22 cellular contexts compared by ENCODE assay signal in the genomic region with DNA sequence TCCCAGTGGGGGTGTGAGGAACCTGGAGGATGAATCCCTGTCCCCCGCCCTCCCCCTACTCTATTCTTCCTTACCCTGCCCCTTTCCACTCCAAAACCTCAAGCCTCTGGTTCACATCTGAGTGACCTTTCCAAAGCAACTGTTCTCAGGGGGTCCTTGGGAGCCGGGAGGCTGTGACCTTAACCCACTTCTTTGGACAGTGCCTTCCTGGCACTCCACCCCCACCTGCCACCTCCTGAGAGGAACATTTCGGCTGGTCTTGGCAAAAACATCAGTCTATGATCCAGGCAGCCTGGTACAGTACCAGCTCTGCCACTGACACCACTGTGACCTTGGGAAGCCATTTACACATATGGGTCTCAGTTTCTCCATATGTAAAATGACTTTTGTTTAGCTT.
DNase-seq lines count a peak whose midpoint lies in the region; ATAC-seq and TF ChIP-seq lines count a peak whose summit lies in the region.
"Had no signal": no experiment of that assay in that cellular context is flagged by ENCODE, and none has a peak within 500 bp of the region (broad histone marks: within the 10 kb centered on the region; RNA-seq: fewer than 3 reads in every experiment).

No MANE protein-coding gene starts in this region.

- H3K27ac Mint-ChIP-seq in neural crest cell (ENCODE audit: unreplicated experiment), result no peak overlapping the region
- peak overlapping the region in 1 of 9 donors; percentile 24 for H3K27ac Mint-ChIP-seq in naive thymus-derived CD4-positive, alpha-beta T cell
- H3K27ac Mint-ChIP-seq: activated CD8-positive, alpha-beta T cell treated with anti-CD3 and anti-CD28 coated beads for 36 hours; activated naive CD8-positive, alpha-beta T cell; stimulated activated naive CD8-positive, alpha-beta T cell treated with anti-CD3 and anti-CD28 coated beads, Interleukin-15, Interleukin-2, amounts not matched to agents 100 ng/mL and 50 ng/mL, for 24 hours; T-helper 1 cell treated with Interleukin-12 subunit alpha and Interleukin-12 subunit beta and Interleukin-4 antibody, amounts not matched to agents 30 μg/mL and 1 μg/mL, for 36 hours had no signal

- H3K36me3 ChIP-seq in ACC112 (ENCODE audit: insufficient read depth, low read length), result no peaks in the 10 kb centered on the region
- no peaks in the 10 kb centered on the region for H3K36me3 ChIP-seq in PC-9 (ENCODE audit: low read depth)
- H3K36me3 ChIP-seq in heart left ventricle, result no peaks in the 10 kb centered on the region
- no peaks in the 10 kb centered on the region for H3K36me3 ChIP-seq in naive thymus-derived CD4-positive, alpha-beta T cell (ENCODE audit: control insufficient read depth in 2 of 3, insufficient read depth in 3 of 3, low read length in 3 of 3)

- H3K9me3 Mint-ChIP-seq in neural crest cell, result no peaks in the 10 kb centered on the region
- no peaks in the 10 kb centered on the region for H3K9me3 Mint-ChIP-seq in naive thymus-derived CD4-positive, alpha-beta T cell
- H3K9me3 Mint-ChIP-seq: activated CD8-positive, alpha-beta T cell treated with anti-CD3 and anti-CD28 coated beads for 36 hours; stimulated activated naive CD8-positive, alpha-beta T cell treated with anti-CD3 and anti-CD28 coated beads, Interleukin-15, Interleukin-2, amounts not matched to agents 100 ng/mL and 50 ng/mL, for 24 hours; T-helper 1 cell treated with Interleukin-12 subunit alpha and Interleukin-12 subunit beta and Interleukin-4 antibody, amounts not matched to agents 30 μg/mL and 1 μg/mL, for 36 hours had no signal

- H3K27me3 ChIP-seq in ACC112 (ENCODE audit: insufficient read depth, low read length) (no peaks in the 10 kb centered on the region), PC-9 (ENCODE audit: insufficient read depth, low read depth) (no peaks in the 10 kb centered on the region), heart left ventricle (peaks cover 0 to 37% (median 17%) of the 10 kb centered on the region in 9 donors)
- peaks cover 0 to 5% of the 10 kb centered on the region in 2 donors for H3K27me3 ChIP-seq in naive thymus-derived CD4-positive, alpha-beta T cell (ENCODE audit: control insufficient read depth in 2 of 2, insufficient read depth in 2 of 2, low read length in 2 of 2)

- no peak overlapping the region for H2AFZ ChIP-seq in ACC112 (ENCODE audit: low read length, unreplicated experiment)
- H2AFZ ChIP-seq in PC-9, result no peak overlapping the region

- H3K4me1 Mint-ChIP-seq in neural crest cell, result peaks cover 15% of the 10 kb centered on the region
- peaks cover 0 to 11% (median 8%) of the 10 kb centered on the region in 7 donors for H3K4me1 Mint-ChIP-seq in naive thymus-derived CD4-positive, alpha-beta T cell

- H3K4me3 ChIP-seq in ACC112 (ENCODE audit: low read depth, low read length), result no peak overlapping the region
- H3K4me3 ChIP-seq in PC-9, result no peak overlapping the region
- H3K4me3 ChIP-seq in heart left ventricle, result no peak overlapping the region
- no peak overlapping the region for H3K4me3 ChIP-seq in naive thymus-derived CD4-positive, alpha-beta T cell (ENCODE audit: low read length)
- H3K4me3 ChIP-seq: lung, skin epidermis had no signal

- H3K79me2 ChIP-seq in ACC112 (ENCODE audit: control insufficient read depth, insufficient read depth, low read length, unreplicated experiment), result no peaks in the 10 kb centered on the region
- peaks cover 23% of the 10 kb centered on the region for H3K79me2 ChIP-seq in PC-9 (ENCODE audit: low read depth)

- TF ChIP-seq CTCF in PC-9 (conservative IDR thresholded peaks at IDR 0.05) (no peak; the same call in 1 of the 2 replicates), heart left ventricle (IDR thresholded peaks at IDR 0.05) (no peak), neural crest cell (conservative IDR thresholded peaks at IDR 0.05) (no peak)

- peak overlapping the region; percentile 1; the same call in 1 of the 2 replicates for H3K27ac ChIP-seq in ACC112 (ENCODE audit: low read depth, low read length)
- peak overlapping the region; percentile 26; the same call in 1 of the 2 replicates for H3K27ac ChIP-seq in PC-9
- H3K27ac ChIP-seq in heart left ventricle, result peak overlapping the region; percentile 58 to 97 (median 86)
- H3K27ac ChIP-seq in naive thymus-derived CD4-positive, alpha-beta T cell (ENCODE audit: low read depth, low read length), result no peak overlapping the region
- H3K27ac ChIP-seq: skin epidermis had no signal

- TF ChIP-seq POLR2A in heart left ventricle (IDR thresholded peaks at IDR 0.05), result no peak

- peak overlapping the region; percentile 41 for H3K4me3 Mint-ChIP-seq in neural crest cell
- peak overlapping the region in 2 of 10 donors; percentile 17 to 25 for H3K4me3 Mint-ChIP-seq in naive thymus-derived CD4-positive, alpha-beta T cell
- H3K4me3 Mint-ChIP-seq: activated CD8-positive, alpha-beta T cell treated with anti-CD3 and anti-CD28 coated beads for 36 hours; activated naive CD8-positive, alpha-beta T cell; stimulated activated naive CD8-positive, alpha-beta T cell treated with anti-CD3 and anti-CD28 coated beads, Interleukin-15, Interleukin-2, amounts not matched to agents 100 ng/mL and 50 ng/mL, for 24 hours; T-helper 1 cell treated with Interleukin-12 subunit alpha and Interleukin-12 subunit beta and Interleukin-4 antibody, amounts not matched to agents 30 μg/mL and 1 μg/mL, for 36 hours had no signal

- ATAC-seq in heart left ventricle (peak; percentile 21 to 58 (median 47)), HG03196 (IDR thresholded peaks at IDR 0.05; ENCODE audit: unreplicated experiment) (no peak), left colon (no peak)
- no peak for ATAC-seq in naive thymus-derived CD4-positive, alpha-beta T cell
- ATAC-seq: activated CD8-positive, alpha-beta T cell treated with anti-CD3 and anti-CD28 coated beads for 36 hours had no signal

- CTCF ChIA-PET in PC-9 (lab: Charles Lee), result interaction anchor here (0.8 to 1.4 kb wide), 3 partner anchors 35 to 338 kb away, joined by 3 to 4 read pairs (median 3); a partner anchor contains a TSS
- CTCF ChIA-PET in naive thymus-derived CD4-positive, alpha-beta T cell (lab: Charles Lee), result no interaction called here

- intact Hi-C loops in PC-9 (cut with micrococcal nuclease; ENCODE audit: unreplicated experiment) (loop anchor here (10.0 kb wide), 1 partner anchor 171 kb away; no protein-coding TSS in a partner anchor), heart left ventricle (cut with DNase I) (loop anchor here in 6 of 10 donors (2.0 to 5.0 kb wide), 8 partner anchors 42 to 283 kb away; a partner anchor contains a TSS), left colon (cut with DNase I, micrococcal nuclease) (no loop called here)
- intact Hi-C loops in naive thymus-derived CD4-positive, alpha-beta T cell (cut with micrococcal nuclease), result no loop called here

- 50 to 72% (median 63%) methylated on average over 3 of the region's 3 CpGs for WGBS in heart left ventricle, 4 donors

- H3K9me3 ChIP-seq in PC-9 (ENCODE audit: insufficient read depth, low read depth) (no peaks in the 10 kb centered on the region), heart left ventricle (no peaks in the 10 kb centered on the region)
- no peaks in the 10 kb centered on the region for H3K9me3 ChIP-seq in naive thymus-derived CD4-positive, alpha-beta T cell (ENCODE audit: control insufficient read depth in 2 of 3, low read length in 3 of 3)

- H3K4me1 ChIP-seq in ACC112 (ENCODE audit: control insufficient read depth, insufficient read depth, low read length, unreplicated experiment) (peaks cover 53% of the 10 kb centered on the region), PC-9 (replicated peaks; ENCODE audit: insufficient read depth) (peaks cover 77% of the 10 kb centered on the region), heart left ventricle (peaks cover 0 to 63% (median 23%) of the 10 kb centered on the region in 12 donors)
- peaks cover 3 to 4% of the 10 kb centered on the region in 2 donors for H3K4me1 ChIP-seq in naive thymus-derived CD4-positive, alpha-beta T cell (ENCODE audit: control insufficient read depth in 2 of 2, insufficient read depth in 2 of 2, low read length in 2 of 2)

- peak overlapping the region; percentile 58 for H3K4me2 ChIP-seq in PC-9

- no peaks in the 10 kb centered on the region for H3K9me2 ChIP-seq in PC-9 (ENCODE audit: insufficient read depth)

- H4K20me1 ChIP-seq in PC-9 (ENCODE audit: insufficient read depth), result no peaks in the 10 kb centered on the region

- no peaks in the 10 kb centered on the region for H3K36me3 Mint-ChIP-seq in neural crest cell (ENCODE audit: low read depth)
- no peaks in the 10 kb centered on the region for H3K36me3 Mint-ChIP-seq in naive thymus-derived CD4-positive, alpha-beta T cell
- H3K36me3 Mint-ChIP-seq: activated naive CD8-positive, alpha-beta T cell had no signal

- no peak for DNase-seq in PC-9
- peak in 3 of 5 donors; percentile 30 to 60 (median 34) for DNase-seq in heart left ventricle
- DNase-seq in neural crest cell (ENCODE audit: low read depth, low spot score), result no peak
- DNase-seq in SKM-1 treated with dmso at 0.1 percent for 144 hours (lab: John Stamatoyannopoulos, UW; ENCODE audit: unreplicated experiment), result no peak
- DNase-seq in left colon, result no peak
- DNase-seq in naive thymus-derived CD4-positive, alpha-beta T cell, result no peak
- DNase-seq: activated CD4-positive, alpha-beta T cell treated with anti-CD3 and anti-CD28 coated beads for 1 hour; activated T-cell treated with anti-CD3 and anti-CD28 coated beads for 4 hours; DMS79 treated with DMSO at 0.1 percent for 48 hours; GF-D8; NCI-H1436 treated with DMSO at 0.1 percent for 48 hours; NCI-H2107; NCI-H446; NCI-H774 had no signal

- POLR2A ChIA-PET in PC-9 (lab: Charles Lee; ENCODE audit: unreplicated experiment), result interaction anchor here (0.6 kb wide), 1 partner anchor 81 kb away, joined by 5 read pairs; no protein-coding TSS in a partner anchor
- POLR2A ChIA-PET in naive thymus-derived CD4-positive, alpha-beta T cell (lab: Charles Lee), result no interaction called here

- H3F3A ChIP-seq in PC-9 (ENCODE audit: insufficient read depth, low read depth), result peaks cover 38% of the 10 kb centered on the region

- no TSS peak for BruUV-seq in PC-9 (replicated peaks; lab: Mats Ljungman, UMichigan)

- H3K27me3 Mint-ChIP-seq in neural crest cell (ENCODE audit: low read depth), result peaks cover 56% of the 10 kb centered on the region
- peaks cover 22 to 46% (median 35%) of the 10 kb centered on the region in 5 donors for H3K27me3 Mint-ChIP-seq in naive thymus-derived CD4-positive, alpha-beta T cell

Comparison
In these comparisons a context has a peak if more than half of its experiments do, and no peak if none do; other contexts are left out.
1. DNase-seq: peak in heart left ventricle (3 of 5); none in PC-9 (0 of 2), neural crest cell (single experiment), SKM-1 treated with dmso at 0.1 percent for 144 hours (single experiment), left colon (0 of 2) and naive thymus-derived CD4-positive, alpha-beta T cell (0 of 9).
2. ATAC-seq: peak in heart left ventricle (4 of 4); none in HG03196 (single experiment), left colon (single experiment) and naive thymus-derived CD4-positive, alpha-beta T cell (single experiment).
3. intact Hi-C loops: an anchor here in PC-9 (10.0 kb wide) and heart left ventricle (2.0 to 5.0 kb wide); none called in left colon and naive thymus-derived CD4-positive, alpha-beta T cell.